ENCODE assay signal across 16 cellular contexts in genomic region chr20:61146006-61146405, GRCh38.
DNase-seq lines count a peak whose midpoint lies in the region; ATAC-seq and TF ChIP-seq lines count a peak whose summit lies in the region.
"Had no signal": no experiment of that assay in that cellular context is flagged by ENCODE, and none has a peak within 500 bp of the region (broad histone marks: within the 10 kb centered on the region; RNA-seq: fewer than 3 reads in every experiment).

No MANE protein-coding gene starts in this region.

- H2BK12ac ChIP-seq in trophoblast cell (ENCODE audit: low read length): no peak overlapping the region

- no peaks in the 10 kb centered on the region for H3K27me3 ChIP-seq in trophoblast cell (ENCODE audit: insufficient read depth, low read length)
- H3K27me3 ChIP-seq: BLaER1 had no signal

- no peak for TF ChIP-seq CTCF in AG10803 (conservative IDR thresholded peaks at IDR 0.05; ENCODE audit: low read length)
- no peak for TF ChIP-seq CTCF in VCaP (conservative IDR thresholded peaks at IDR 0.05)
- TF ChIP-seq CTCF in fibroblast of mammary gland (conservative IDR thresholded peaks at IDR 0.05; ENCODE audit: control insufficient read depth, insufficient read depth, low read depth, low read length): no peak

- H3K79me2 ChIP-seq in trophoblast cell (ENCODE audit: control insufficient read depth, insufficient read depth, low read length, poor library complexity): no peaks in the 10 kb centered on the region

- H3K36me3 ChIP-seq in trophoblast cell (ENCODE audit: control insufficient read depth in 1 of 2, insufficient read depth in 2 of 2, low read length in 2 of 2): peaks cover 0 to 2% of the 10 kb centered on the region in 2 experiments
- H3K36me3 ChIP-seq: BLaER1 had no signal

- H3K79me1 ChIP-seq in trophoblast cell (ENCODE audit: low read length): no peaks in the 10 kb centered on the region

- no peak overlapping the region for H4K12ac ChIP-seq in trophoblast cell (ENCODE audit: low read depth, low read length)

- no peak overlapping the region for H4K8ac ChIP-seq in trophoblast cell (ENCODE audit: low read depth, low read length)

- H3K4me1 ChIP-seq in trophoblast cell (ENCODE audit: control insufficient read depth in 1 of 2, insufficient read depth in 2 of 2, low read length in 2 of 2): no peaks in the 10 kb centered on the region
- H3K4me1 ChIP-seq: BLaER1, Caco-2 had no signal

- no peak overlapping the region for H3K18ac ChIP-seq in trophoblast cell (ENCODE audit: low read length)

- no peak overlapping the region for H4K91ac ChIP-seq in trophoblast cell (ENCODE audit: low read depth, low read length)

- H3K9ac ChIP-seq in trophoblast cell (ENCODE audit: low read length): no peak overlapping the region
- H3K9ac ChIP-seq: BLaER1 had no signal

- H2AK5ac ChIP-seq in trophoblast cell (ENCODE audit: low read length): no peak overlapping the region

- WGBS in trophoblast cell (ENCODE audit: extremely low coverage, insufficient coverage, insufficient read length): no CpG with 5 or more reads among the region's 4 CpGs

- no peak for ATAC-seq in GM18502 (IDR thresholded peaks at IDR 0.05; ENCODE audit: poor library complexity, unreplicated experiment)

- no peak overlapping the region for H3K4me2 ChIP-seq in trophoblast cell (ENCODE audit: low read length)
- H3K4me2 ChIP-seq: BLaER1 had no signal

- no peak overlapping the region for H2BK5ac ChIP-seq in trophoblast cell (ENCODE audit: low read depth, low read length, poor library complexity)

- H3K14ac ChIP-seq in trophoblast cell (ENCODE audit: low read length): no peak overlapping the region

- DNase-seq in AG10803 (ENCODE audit: low read depth) (peak; percentile 27), fibroblast of mammary gland (ENCODE audit: low read depth) (peak; percentile 21), trophoblast cell (no peak), NCI-H2081 (lab: John Stamatoyannopoulos, UW) (no peak), HT-29 (ENCODE audit: low spot score) (no peak)
- DNase-seq: AML-193; Caco-2; CD8-positive, alpha-beta memory T cell; DND-41; GDM1; HCEC 1CT; HFFc6 had no signal

- H2BK120ac ChIP-seq in trophoblast cell (ENCODE audit: insufficient read depth, low read length, poor library complexity): no peak overlapping the region

- H3K4me3 ChIP-seq in AG10803 (ENCODE audit: low read length) (no peak overlapping the region), fibroblast of mammary gland (ENCODE audit: control insufficient read depth, low read depth, low read length) (no peak overlapping the region), trophoblast cell (ENCODE audit: low read depth, low read length) (no peak overlapping the region)
- H3K4me3 ChIP-seq: BLaER1 had no signal

- H2AFZ ChIP-seq in trophoblast cell (ENCODE audit: insufficient read depth, low read length, poor library complexity): no peak overlapping the region

- peak overlapping the region; percentile 91 for H3K23ac ChIP-seq in trophoblast cell (ENCODE audit: low read length)

- H3K9me3 ChIP-seq in trophoblast cell (ENCODE audit: insufficient read depth, low read depth, low read length): peaks cover 1% of the 10 kb centered on the region
- H3K9me3 ChIP-seq: BLaER1 had no signal

- H3K4ac ChIP-seq in trophoblast cell (ENCODE audit: low read depth, low read length): no peak overlapping the region

- H3K27ac ChIP-seq in VCaP (peak overlapping the region; percentile 54), trophoblast cell (ENCODE audit: low read depth, low read length) (no peak overlapping the region)
- H3K27ac ChIP-seq: 22Rv1, BLaER1 had no signal

Comparison
In these comparisons a context has a peak if more than half of its experiments do, and no peak if none do; other contexts are left out.
1. DNase-seq: peak in AG10803 (single experiment) and fibroblast of mammary gland (single experiment); none in trophoblast cell (0 of 2), NCI-H2081 (0 of 2) and HT-29 (single experiment).